Comparison of ENCODE assay signal across 1 cellular context in genomic region chrX:118520858-118521206, GRCh38.
TF ChIP-seq lines count a peak whose summit lies in the region.

No MANE protein-coding gene starts in this region.

TF ChIP-seq in K562, 482 proteins besides CTCF, POLR2A, EP300 and RAD21 (continues in another document):
- no peak for TF ChIP-seq SRSF3 (IDR thresholded peaks at IDR 0.05; ENCODE audit: insufficient read depth, low read length)
- no peak for TF ChIP-seq MEF2D (tag; conservative IDR thresholded peaks at IDR 0.05; ENCODE audit: low read depth)
- peak; percentile 47; the same call in 1 of the 2 replicates for TF ChIP-seq JUND (IDR thresholded peaks at IDR 0.05; ENCODE audit: borderline replicate concordance, low read depth, low read length)
- TF ChIP-seq JUND (tag; IDR thresholded peaks at IDR 0.05; ENCODE audit: borderline replicate concordance, low read depth, low read length): peak; percentile 22; the same call in 1 of the 3 replicates
- TF ChIP-seq KHSRP (IDR thresholded peaks at IDR 0.05): no peak
- TF ChIP-seq SOX6 (IDR thresholded peaks at IDR 0.05): peak; percentile 41; the same call in 1 of the 2 replicates
- no peak for TF ChIP-seq GABPB2 (CRISPR knock-in tag; conservative IDR thresholded peaks at IDR 0.05)
- no peak for TF ChIP-seq NBN (IDR thresholded peaks at IDR 0.05; ENCODE audit: low read depth)
- peak; percentile 66 for TF ChIP-seq CCNT2 (IDR thresholded peaks at IDR 0.05; ENCODE audit: borderline replicate concordance, extremely low read depth, insufficient read length, low read depth, low read length)
- TF ChIP-seq DPF2 (IDR thresholded peaks at IDR 0.05): peak; percentile 91
- peak in 1 of 2 experiments; percentile 83; a peak in 1 of 4 replicates for TF ChIP-seq RCOR1 (IDR thresholded peaks at IDR 0.05; ENCODE audit: borderline replicate concordance in 1 of 2, low read depth in 2 of 2, low read length in 2 of 2)
- TF ChIP-seq MTA3 (IDR thresholded peaks at IDR 0.05; ENCODE audit: borderline replicate concordance): 0 out of 2 replicates have a peak, but pooled peaks have one; percentile 18
- TF ChIP-seq NFIC (IDR thresholded peaks at IDR 0.05): peak; percentile 54; the same call in 1 of the 2 replicates
- peak; percentile 75; the same call in 1 of the 2 replicates for TF ChIP-seq GATAD2A (IDR thresholded peaks at IDR 0.05)
- no peak; the same call in 1 of the 2 replicates for TF ChIP-seq PBX2 (CRISPR knock-in tag; IDR thresholded peaks at IDR 0.05; ENCODE audit: low read depth)
- TF ChIP-seq PBX2 (tag; conservative IDR thresholded peaks at IDR 0.05; ENCODE audit: low read depth): peak; percentile 91
- peak; percentile 51; the same call in 1 of the 2 replicates for TF ChIP-seq ZEB2 (IDR thresholded peaks at IDR 0.05)
- peak; percentile 75 for TF ChIP-seq TAL1 (IDR thresholded peaks at IDR 0.05)
- TF ChIP-seq LEF1 (IDR thresholded peaks at IDR 0.05): peak; percentile 58; the same call in 1 of the 2 replicates
- 0 out of 2 replicates have a peak, but pooled peaks have one; percentile 20 for TF ChIP-seq VEZF1 (CRISPR knock-in tag; IDR thresholded peaks at IDR 0.05)
- peak; percentile 53 to 75 for TF ChIP-seq TRIM24 (IDR thresholded peaks at IDR 0.05)
- TF ChIP-seq CBFA2T3 (IDR thresholded peaks at IDR 0.05): peak; percentile 91
- TF ChIP-seq ZNF77 (CRISPR knock-in tag; IDR thresholded peaks at IDR 0.05): no peak
- peak; percentile 38; the same call in 1 of the 2 replicates for TF ChIP-seq HDAC2 (IDR thresholded peaks at IDR 0.05)
- no peak for TF ChIP-seq E2F4 (CRISPR knock-in tag; IDR thresholded peaks at IDR 0.05; ENCODE audit: low read depth)
- TF ChIP-seq ZBTB2 (IDR thresholded peaks at IDR 0.05): peak; percentile 59; the same call in 1 of the 2 replicates
- TF ChIP-seq CEBPG (CRISPR knock-in tag; IDR thresholded peaks at IDR 0.05): no peak
- TF ChIP-seq CEBPG (tag; conservative IDR thresholded peaks at IDR 0.05 in 1 of 2, IDR thresholded peaks at IDR 0.05 in 1 of 2): no peak
- no peak for TF ChIP-seq HBP1 (CRISPR knock-in tag; IDR thresholded peaks at IDR 0.05)
- 0 out of 2 replicates have a peak, but pooled peaks have one; percentile 12 for TF ChIP-seq CC2D1A (IDR thresholded peaks at IDR 0.05)
- TF ChIP-seq ELF1 (tag; IDR thresholded peaks at IDR 0.05): no peak
- peak; percentile 88 for TF ChIP-seq SMARCE1 (IDR thresholded peaks at IDR 0.05)
- 0 out of 2 replicates have a peak, but pooled peaks have one; percentile 43 for TF ChIP-seq EHMT2 (IDR thresholded peaks at IDR 0.05)
- peak; percentile 51; the same call in 1 of the 2 replicates for TF ChIP-seq FOXM1 (IDR thresholded peaks at IDR 0.05; ENCODE audit: low read depth)
- TF ChIP-seq FOXM1 (CRISPR knock-in tag; IDR thresholded peaks at IDR 0.05; ENCODE audit: low read depth): no peak
- TF ChIP-seq MEIS2 (IDR thresholded peaks at IDR 0.05; ENCODE audit: partially characterized antibody): peak; percentile 97
- TF ChIP-seq NONO (IDR thresholded peaks at IDR 0.05; ENCODE audit: low read depth in 2 of 2, low read length in 1 of 2): no peak
- no peak for TF ChIP-seq C11orf30 (IDR thresholded peaks at IDR 0.05; ENCODE audit: low read depth)
- peak; percentile 74 for TF ChIP-seq TCF3 (CRISPR knock-in tag; IDR thresholded peaks at IDR 0.05)
- TF ChIP-seq STAT5A (IDR thresholded peaks at IDR 0.05; ENCODE audit: borderline replicate concordance, low read length): peak; percentile 35; the same call in 1 of the 2 replicates
- peak; percentile 71 for TF ChIP-seq NCOR1 (IDR thresholded peaks at IDR 0.05)
- peak; percentile 66 for TF ChIP-seq SMARCC2 (IDR thresholded peaks at IDR 0.05; ENCODE audit: low read depth)
- no peak for TF ChIP-seq ZNF134 (CRISPR knock-in tag; conservative IDR thresholded peaks at IDR 0.05)
- TF ChIP-seq TEAD4 (IDR thresholded peaks at IDR 0.05; ENCODE audit: low read length): peak; percentile 88
- no peak for TF ChIP-seq TEAD4 (CRISPR knock-in tag; IDR thresholded peaks at IDR 0.05; ENCODE audit: borderline replicate concordance)
- TF ChIP-seq NCOA1 (IDR thresholded peaks at IDR 0.05; ENCODE audit: low read depth): peak; percentile 34; the same call in 1 of the 2 replicates
- TF ChIP-seq KDM1A (IDR thresholded peaks at IDR 0.05): peak in 1 of 2 experiments; percentile 32; a peak in 1 of 4 replicates
- no peak for TF ChIP-seq PRPF4 (IDR thresholded peaks at IDR 0.05; ENCODE audit: insufficient read depth, low read depth, low read length, poor library complexity, severe bottlenecking)
- TF ChIP-seq ETV1 (tag; conservative IDR thresholded peaks at IDR 0.05; ENCODE audit: low read depth): peak; percentile 94
- TF ChIP-seq ATF3 (IDR thresholded peaks at IDR 0.05): no peak
- TF ChIP-seq ATF3 (CRISPR knock-in tag; conservative IDR thresholded peaks at IDR 0.05): no peak
- peak; percentile 92 for TF ChIP-seq ARID1B (IDR thresholded peaks at IDR 0.05)
- peak; percentile 83 for TF ChIP-seq CBFA2T2 (conservative IDR thresholded peaks at IDR 0.05)
- TF ChIP-seq KLF16 (IDR thresholded peaks at IDR 0.05): peak; percentile 66
- 0 out of 2 replicates have a peak, but pooled peaks have one; percentile 31 for TF ChIP-seq CREM (IDR thresholded peaks at IDR 0.05; ENCODE audit: low read depth)
- TF ChIP-seq PKNOX1 (IDR thresholded peaks at IDR 0.05): peak; percentile 84
- peak; percentile 83 for TF ChIP-seq ETV5 (CRISPR knock-in tag; IDR thresholded peaks at IDR 0.05; ENCODE audit: low read depth)
- 0 out of 2 replicates have a peak, but pooled peaks have one; percentile 16 for TF ChIP-seq RNF2 (IDR thresholded peaks at IDR 0.05)
- peak; percentile 73 for TF ChIP-seq MTA1 (IDR thresholded peaks at IDR 0.05; ENCODE audit: borderline replicate concordance)
- TF ChIP-seq FOXA3 (CRISPR knock-in tag; conservative IDR thresholded peaks at IDR 0.05 in 1 of 2, IDR thresholded peaks at IDR 0.05 in 1 of 2): no peak
- TF ChIP-seq ZZZ3 (IDR thresholded peaks at IDR 0.05): no peak
- no peak for TF ChIP-seq TFAP4 (CRISPR knock-in tag; IDR thresholded peaks at IDR 0.05; ENCODE audit: borderline replicate concordance)
- peak; percentile 85 for TF ChIP-seq CTBP1 (IDR thresholded peaks at IDR 0.05; ENCODE audit: borderline replicate concordance)
- peak; percentile 68 for TF ChIP-seq MTA2 (IDR thresholded peaks at IDR 0.05; ENCODE audit: low read depth)
- no peak for TF ChIP-seq NCOA4 (IDR thresholded peaks at IDR 0.05; ENCODE audit: partially characterized antibody)
- peak; percentile 52; the same call in 1 of the 2 replicates for TF ChIP-seq POLR2AphosphoS5 (IDR thresholded peaks at IDR 0.05; ENCODE audit: control insufficient read depth, insufficient read depth, low read depth, low read length)
- TF ChIP-seq MBD2 (IDR thresholded peaks at IDR 0.05; ENCODE audit: borderline replicate concordance, low read depth): 0 out of 2 replicates have a peak, but pooled peaks have one; percentile 31
- no peak for TF ChIP-seq ZNF12 (CRISPR knock-in tag; IDR thresholded peaks at IDR 0.05)
- TF ChIP-seq HDAC1 (IDR thresholded peaks at IDR 0.05): peak in 1 of 2 experiments; percentile 69; a peak in 2 of 4 replicates
- TF ChIP-seq SMARCA4 (IDR thresholded peaks at IDR 0.05): peak; percentile 91
- no peak for TF ChIP-seq ZNF785 (CRISPR knock-in tag; IDR thresholded peaks at IDR 0.05)
- peak; percentile 83 for TF ChIP-seq MECOM (CRISPR knock-in tag; IDR thresholded peaks at IDR 0.05)
- peak; percentile 39; the same call in 1 of the 2 replicates for TF ChIP-seq HMBOX1 (IDR thresholded peaks at IDR 0.05)
